ENCODE assay signal across 14 cellular contexts in the genomic region with DNA sequence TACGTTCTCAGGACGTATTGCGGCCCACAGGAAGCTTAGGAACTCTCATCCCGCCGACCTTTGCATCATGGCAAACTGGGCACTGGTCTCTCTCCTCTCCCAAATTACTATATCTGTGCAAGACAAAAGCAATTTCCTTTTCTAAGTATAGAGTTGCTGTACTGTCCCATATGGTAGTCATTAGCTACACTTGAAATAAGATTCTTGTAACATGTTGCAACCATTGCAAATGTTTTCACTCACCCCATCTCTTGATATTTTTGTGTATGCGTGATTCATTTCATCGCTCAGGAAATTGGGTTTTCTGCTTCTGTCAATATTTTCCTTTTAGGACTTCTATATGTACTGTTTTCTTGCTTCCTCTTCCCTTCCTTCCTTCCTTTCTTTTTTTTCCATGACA.
"Had no signal": no experiment of that assay in that cellular context is flagged by ENCODE, and none has a peak within 500 bp of the region (broad histone marks: within the 10 kb centered on the region; RNA-seq: fewer than 3 reads in every experiment).

No MANE protein-coding gene starts in this region.

- ATAC-seq: activated T-cell treated with anti-CD3 and anti-CD28 coated beads, Interleukin-2, amount 50 U/mL, for 72 hours; left ventricle myocardium superior; sciatic nerve had no signal

- H3K4me3 ChIP-seq: suprapubic skin, upper lobe of left lung had no signal

- DNase-seq: activated CD4-positive, alpha-beta T cell treated with anti-CD3 and anti-CD28 coated beads, Interleukin-2, amount 50 U/mL, for 48 hours; activated CD4-positive, CD25-positive, alpha-beta regulatory T cell treated with anti-CD3 and anti-CD28 coated beads, Interleukin-2, amount 50 U/mL, for 72 hours; activated T-cell treated with anti-CD3 and anti-CD28 coated beads, Interleukin-2, amount 50 U/mL, for 72 hours; caudate nucleus; dermis blood vessel endothelial cell; endodermal cell; left ventricle myocardium superior; mesendoderm; nephron progenitor cell; stimulated activated naive CD4-positive, alpha-beta T cell treated with Interleukin-2 at 50 U/mL for 16 hours; upper lobe of left lung had no signal

- H3K4me1 ChIP-seq: suprapubic skin, upper lobe of left lung had no signal

- H3K36me3 ChIP-seq: suprapubic skin, upper lobe of left lung had no signal

- H3K27me3 ChIP-seq: suprapubic skin, upper lobe of left lung had no signal

- H3K9me3 Mint-ChIP-seq: activated T-cell treated with anti-CD3 and anti-CD28 coated beads, Interleukin-2, amount 50 U/mL, for 72 hours; T-helper 2 cell treated with Interferon-gamma antibody and Interleukin-4, amounts not matched to agents 5 μg/mL and 100 μg/mL, for 36 hours had no signal

- H3K27ac ChIP-seq: suprapubic skin, upper lobe of left lung had no signal

- H3K9me3 ChIP-seq: suprapubic skin, upper lobe of left lung had no signal

- H3K27ac Mint-ChIP-seq: activated T-cell treated with anti-CD3 and anti-CD28 coated beads, Interleukin-2, amount 50 U/mL, for 72 hours; endodermal cell; nephron progenitor cell; T-helper 2 cell treated with Interferon-gamma antibody and Interleukin-4, amounts not matched to agents 5 μg/mL and 100 μg/mL, for 36 hours had no signal

- H3K4me3 Mint-ChIP-seq: activated T-cell treated with anti-CD3 and anti-CD28 coated beads, Interleukin-2, amount 50 U/mL, for 72 hours; endodermal cell; nephron progenitor cell; T-helper 2 cell treated with Interferon-gamma antibody and Interleukin-4, amounts not matched to agents 5 μg/mL and 100 μg/mL, for 36 hours had no signal
